In the genomic region with DNA sequence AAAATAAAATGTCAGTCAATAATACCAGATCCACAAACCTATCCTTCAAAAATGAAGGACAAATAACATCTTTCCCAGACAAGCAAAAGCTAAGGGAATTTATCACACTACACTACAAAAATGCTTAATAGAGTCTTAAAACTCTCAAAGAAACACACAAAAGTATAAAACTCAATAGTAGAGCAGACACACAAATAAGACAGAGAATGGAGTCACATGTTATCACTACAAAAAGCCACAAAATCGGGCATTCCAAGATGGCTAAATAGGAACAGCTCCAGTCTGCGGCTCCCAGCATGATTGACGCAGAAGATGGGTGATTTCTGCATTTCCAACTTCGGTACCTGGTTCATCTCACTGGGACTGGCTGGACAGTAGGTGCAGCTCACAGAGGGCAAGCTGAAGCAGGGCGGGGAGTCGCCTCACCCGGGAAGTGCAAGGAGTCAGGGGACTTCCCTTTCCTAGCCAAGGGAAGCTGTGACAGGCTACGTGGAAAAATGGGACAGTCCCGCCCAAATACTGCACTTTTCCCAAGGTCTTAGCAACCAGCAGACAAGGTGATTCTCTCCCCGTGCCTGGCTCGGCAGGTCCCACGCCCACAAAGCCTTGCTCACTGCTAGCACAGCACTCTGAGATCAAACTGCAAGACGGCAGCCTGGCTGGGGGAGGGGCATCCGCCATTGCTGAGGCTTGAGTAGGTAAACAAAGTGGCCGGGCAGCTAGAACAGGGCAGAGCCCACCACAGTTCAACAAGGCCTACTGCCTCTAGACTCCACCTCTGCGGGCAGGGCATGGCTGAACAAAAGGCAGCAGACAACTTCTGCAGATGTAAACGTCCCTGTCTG, we compare ENCODE assay signal across 9 cellular contexts. TPM values are rescaled to one million over a fixed set of nuclear protein-coding genes. Genes with fewer than 3 reads are reported as not detected.
DNase-seq lines count a peak whose midpoint lies in the region; ATAC-seq and TF ChIP-seq lines count a peak whose summit lies in the region.
"Had no signal": no experiment of that assay in that cellular context is flagged by ENCODE, and none has a peak within 500 bp of the region (broad histone marks: within the 10 kb centered on the region; RNA-seq: fewer than 3 reads in every experiment).

No MANE protein-coding gene starts in this region.

- no peaks in the 10 kb centered on the region for H3K27me3 ChIP-seq in cardiac muscle cell
- H3K27me3 ChIP-seq in iPS-15b (ENCODE audit: control insufficient read depth, insufficient read depth, low read length): no peaks in the 10 kb centered on the region
- H3K27me3 ChIP-seq in stomach: no peaks in the 10 kb centered on the region
- H3K27me3 ChIP-seq in SJCRH30: no peaks in the 10 kb centered on the region

- DNase-seq in cardiac muscle cell (ENCODE audit: low read depth in 1 of 2, low spot score in 1 of 2): peak; percentile 3 to 56
- DNase-seq in Right ventricle myocardium inferior (ENCODE audit: missing footprints): no peak
- DNase-seq in activated T-helper 1 cell treated with Interleukin-2 at 50 U/mL for 16 hours (ENCODE audit: low read depth): peak; percentile 41
- peak; percentile 45 for DNase-seq in stomach
- DNase-seq in SJCRH30: no peak
- DNase-seq in cortex of kidney (lab: John Stamatoyannopoulos, UW): no peak

- H3K9me3 ChIP-seq in cardiac muscle cell (ENCODE audit: low read depth): no peaks in the 10 kb centered on the region
- no peaks in the 10 kb centered on the region for H3K9me3 ChIP-seq in iPS-15b (ENCODE audit: control insufficient read depth, insufficient read depth, low read length)
- H3K9me3 ChIP-seq in stomach: no peaks in the 10 kb centered on the region
- H3K9me3 ChIP-seq in SJCRH30 (replicated peaks): 0 out of 2 replicates have a peak, but pooled peaks cover 3% of the 10 kb centered on the region

- peak overlapping the region; percentile 57 for H3K9ac ChIP-seq in iPS-15b (ENCODE audit: low read depth, low read length)

- H3K4me1 ChIP-seq in cardiac muscle cell (ENCODE audit: low read depth): peaks cover 19% of the 10 kb centered on the region
- no peaks in the 10 kb centered on the region for H3K4me1 ChIP-seq in iPS-15b (ENCODE audit: control insufficient read depth, insufficient read depth, low read length)
- H3K4me1 ChIP-seq in stomach: peaks cover 4 to 11% (median 7%) of the 10 kb centered on the region in 4 donors
- H3K4me1 ChIP-seq in SJCRH30: no peaks in the 10 kb centered on the region

- H3K27ac ChIP-seq in cardiac muscle cell: peak overlapping the region; percentile 90
- H3K27ac ChIP-seq in stomach: peak overlapping the region in 3 of 5 donors; percentile 31 to 51 (median 46)
- no peak overlapping the region for H3K27ac ChIP-seq in SJCRH30
- H3K27ac ChIP-seq: HL-60 had no signal

- TF ChIP-seq CTCF in cardiac muscle cell (IDR thresholded peaks at IDR 0.05; ENCODE audit: low read depth, low read length) (no peak), stomach (IDR thresholded peaks at IDR 0.05) (no peak)

- no peak for TF ChIP-seq EP300 in stomach (IDR thresholded peaks at IDR 0.05)

- intact Hi-C loops in Right ventricle myocardium inferior (cut with DNase I) (no loop called here), stomach (cut with DNase I; ENCODE audit: low total_unique reads) (no loop called here)

- ATAC-seq in Right ventricle myocardium inferior (no peak), HG02798 (IDR thresholded peaks at IDR 0.05; ENCODE audit: poor library complexity, unreplicated experiment) (no peak)

- WGBS in stomach, 5 donors: 26 to 81% (median 55%) methylated on average over 10 to 17 of the region's 17 CpGs

- H3K36me3 ChIP-seq in cardiac muscle cell (no peaks in the 10 kb centered on the region), iPS-15b (ENCODE audit: control insufficient read depth, insufficient read depth, low read length) (no peaks in the 10 kb centered on the region), stomach (peaks cover 0 to 20% (median 4%) of the 10 kb centered on the region in 4 donors), SJCRH30 (no peaks in the 10 kb centered on the region)

- no peak for TF ChIP-seq POLR2A in stomach (IDR thresholded peaks at IDR 0.05)

- H3K4me3 ChIP-seq in cardiac muscle cell (peak overlapping the region; percentile 10), iPS-15b (ENCODE audit: low read depth, low read length) (peak overlapping the region; percentile 66), stomach (peak overlapping the region; percentile 14 to 31 (median 22)), SJCRH30 (no peak overlapping the region)

RNA-seq across cellular contexts. Expression of a gene that starts 46.3 kb away (rescaled TPM):
- total RNA-seq in cardiac muscle cell (12.2 and 18.9 TPM in 2 replicates), Right ventricle myocardium inferior (10.3 TPM), stomach (10 to 100 TPM in 4 of 5 donors, 1 to 10 TPM in 1; 1.4 to 93.1 (median 29.8) TPM)
- polyA plus RNA-seq in cardiac muscle cell (8.2 and 12.7 TPM in 2 replicates), stomach (1 to 10 TPM; 3.1 to 7.3 (median 3.8) TPM)
- total RNA-seq in SJCRH30 (2014; rRNA removed; shearing (Covaris generic)): 23.3 and 28.3 TPM in 2 replicates

Comparison
In these comparisons a context has a peak if more than half of its experiments do, and no peak if none do; other contexts are left out.
1. DNase-seq: peak in cardiac muscle cell (2 of 2), activated T-helper 1 cell treated with Interleukin-2 at 50 U/mL for 16 hours (single experiment) and stomach (single experiment); none in Right ventricle myocardium inferior (single experiment), SJCRH30 (0 of 2) and cortex of kidney (single experiment).